1 cellular context compared by ENCODE assay signal in the genomic region with DNA sequence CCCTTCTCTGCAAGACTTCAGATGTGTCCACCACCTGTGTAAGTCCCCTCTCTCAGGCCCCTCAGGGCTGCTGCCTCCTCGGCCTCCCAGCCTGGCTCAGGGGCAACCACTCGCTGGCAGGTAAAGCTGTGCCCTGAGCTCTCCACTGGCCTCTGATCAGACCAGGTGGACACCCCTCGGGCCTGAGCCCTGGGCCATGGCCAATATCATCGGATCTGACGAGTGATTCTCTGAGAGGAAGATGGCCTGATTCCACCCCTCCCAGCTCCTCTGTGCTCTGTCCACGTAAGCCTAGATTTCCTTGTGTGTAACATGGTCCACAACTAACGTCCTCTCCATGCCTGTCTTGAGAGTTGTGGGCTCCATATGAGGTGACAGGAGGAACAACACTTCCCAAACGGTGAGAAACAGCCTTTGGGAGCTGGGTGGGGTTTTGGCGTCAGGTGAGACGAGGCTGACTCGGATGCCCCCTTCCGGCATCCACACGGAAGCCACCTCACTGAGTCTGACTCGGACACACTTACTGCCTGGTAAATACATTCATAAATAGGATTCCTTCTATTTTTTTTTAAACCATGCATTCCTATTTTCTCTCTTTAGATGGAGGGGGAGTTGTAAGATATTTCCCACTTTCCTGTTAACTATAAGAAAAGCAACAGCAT.
TF ChIP-seq lines count a peak whose summit lies in the region.

No MANE protein-coding gene starts in this region.

TF ChIP-seq in GM23338, 12 proteins besides CTCF, POLR2A, EP300 and RAD21 (continued from another document):
- TF ChIP-seq, protein P1, sequence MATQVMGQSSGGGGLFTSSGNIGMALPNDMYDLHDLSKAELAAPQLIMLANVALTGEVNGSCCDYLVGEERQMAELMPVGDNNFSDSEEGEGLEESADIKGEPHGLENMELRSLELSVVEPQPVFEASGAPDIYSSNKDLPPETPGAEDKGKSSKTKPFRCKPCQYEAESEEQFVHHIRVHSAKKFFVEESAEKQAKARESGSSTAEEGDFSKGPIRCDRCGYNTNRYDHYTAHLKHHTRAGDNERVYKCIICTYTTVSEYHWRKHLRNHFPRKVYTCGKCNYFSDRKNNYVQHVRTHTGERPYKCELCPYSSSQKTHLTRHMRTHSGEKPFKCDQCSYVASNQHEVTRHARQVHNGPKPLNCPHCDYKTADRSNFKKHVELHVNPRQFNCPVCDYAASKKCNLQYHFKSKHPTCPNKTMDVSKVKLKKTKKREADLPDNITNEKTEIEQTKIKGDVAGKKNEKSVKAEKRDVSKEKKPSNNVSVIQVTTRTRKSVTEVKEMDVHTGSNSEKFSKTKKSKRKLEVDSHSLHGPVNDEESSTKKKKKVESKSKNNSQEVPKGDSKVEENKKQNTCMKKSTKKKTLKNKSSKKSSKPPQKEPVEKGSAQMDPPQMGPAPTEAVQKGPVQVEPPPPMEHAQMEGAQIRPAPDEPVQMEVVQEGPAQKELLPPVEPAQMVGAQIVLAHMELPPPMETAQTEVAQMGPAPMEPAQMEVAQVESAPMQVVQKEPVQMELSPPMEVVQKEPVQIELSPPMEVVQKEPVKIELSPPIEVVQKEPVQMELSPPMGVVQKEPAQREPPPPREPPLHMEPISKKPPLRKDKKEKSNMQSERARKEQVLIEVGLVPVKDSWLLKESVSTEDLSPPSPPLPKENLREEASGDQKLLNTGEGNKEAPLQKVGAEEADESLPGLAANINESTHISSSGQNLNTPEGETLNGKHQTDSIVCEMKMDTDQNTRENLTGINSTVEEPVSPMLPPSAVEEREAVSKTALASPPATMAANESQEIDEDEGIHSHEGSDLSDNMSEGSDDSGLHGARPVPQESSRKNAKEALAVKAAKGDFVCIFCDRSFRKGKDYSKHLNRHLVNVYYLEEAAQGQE (IDR thresholded peaks at IDR 0.05; ENCODE audit: unreplicated experiment), result no peak
- TF ChIP-seq, protein P2, sequence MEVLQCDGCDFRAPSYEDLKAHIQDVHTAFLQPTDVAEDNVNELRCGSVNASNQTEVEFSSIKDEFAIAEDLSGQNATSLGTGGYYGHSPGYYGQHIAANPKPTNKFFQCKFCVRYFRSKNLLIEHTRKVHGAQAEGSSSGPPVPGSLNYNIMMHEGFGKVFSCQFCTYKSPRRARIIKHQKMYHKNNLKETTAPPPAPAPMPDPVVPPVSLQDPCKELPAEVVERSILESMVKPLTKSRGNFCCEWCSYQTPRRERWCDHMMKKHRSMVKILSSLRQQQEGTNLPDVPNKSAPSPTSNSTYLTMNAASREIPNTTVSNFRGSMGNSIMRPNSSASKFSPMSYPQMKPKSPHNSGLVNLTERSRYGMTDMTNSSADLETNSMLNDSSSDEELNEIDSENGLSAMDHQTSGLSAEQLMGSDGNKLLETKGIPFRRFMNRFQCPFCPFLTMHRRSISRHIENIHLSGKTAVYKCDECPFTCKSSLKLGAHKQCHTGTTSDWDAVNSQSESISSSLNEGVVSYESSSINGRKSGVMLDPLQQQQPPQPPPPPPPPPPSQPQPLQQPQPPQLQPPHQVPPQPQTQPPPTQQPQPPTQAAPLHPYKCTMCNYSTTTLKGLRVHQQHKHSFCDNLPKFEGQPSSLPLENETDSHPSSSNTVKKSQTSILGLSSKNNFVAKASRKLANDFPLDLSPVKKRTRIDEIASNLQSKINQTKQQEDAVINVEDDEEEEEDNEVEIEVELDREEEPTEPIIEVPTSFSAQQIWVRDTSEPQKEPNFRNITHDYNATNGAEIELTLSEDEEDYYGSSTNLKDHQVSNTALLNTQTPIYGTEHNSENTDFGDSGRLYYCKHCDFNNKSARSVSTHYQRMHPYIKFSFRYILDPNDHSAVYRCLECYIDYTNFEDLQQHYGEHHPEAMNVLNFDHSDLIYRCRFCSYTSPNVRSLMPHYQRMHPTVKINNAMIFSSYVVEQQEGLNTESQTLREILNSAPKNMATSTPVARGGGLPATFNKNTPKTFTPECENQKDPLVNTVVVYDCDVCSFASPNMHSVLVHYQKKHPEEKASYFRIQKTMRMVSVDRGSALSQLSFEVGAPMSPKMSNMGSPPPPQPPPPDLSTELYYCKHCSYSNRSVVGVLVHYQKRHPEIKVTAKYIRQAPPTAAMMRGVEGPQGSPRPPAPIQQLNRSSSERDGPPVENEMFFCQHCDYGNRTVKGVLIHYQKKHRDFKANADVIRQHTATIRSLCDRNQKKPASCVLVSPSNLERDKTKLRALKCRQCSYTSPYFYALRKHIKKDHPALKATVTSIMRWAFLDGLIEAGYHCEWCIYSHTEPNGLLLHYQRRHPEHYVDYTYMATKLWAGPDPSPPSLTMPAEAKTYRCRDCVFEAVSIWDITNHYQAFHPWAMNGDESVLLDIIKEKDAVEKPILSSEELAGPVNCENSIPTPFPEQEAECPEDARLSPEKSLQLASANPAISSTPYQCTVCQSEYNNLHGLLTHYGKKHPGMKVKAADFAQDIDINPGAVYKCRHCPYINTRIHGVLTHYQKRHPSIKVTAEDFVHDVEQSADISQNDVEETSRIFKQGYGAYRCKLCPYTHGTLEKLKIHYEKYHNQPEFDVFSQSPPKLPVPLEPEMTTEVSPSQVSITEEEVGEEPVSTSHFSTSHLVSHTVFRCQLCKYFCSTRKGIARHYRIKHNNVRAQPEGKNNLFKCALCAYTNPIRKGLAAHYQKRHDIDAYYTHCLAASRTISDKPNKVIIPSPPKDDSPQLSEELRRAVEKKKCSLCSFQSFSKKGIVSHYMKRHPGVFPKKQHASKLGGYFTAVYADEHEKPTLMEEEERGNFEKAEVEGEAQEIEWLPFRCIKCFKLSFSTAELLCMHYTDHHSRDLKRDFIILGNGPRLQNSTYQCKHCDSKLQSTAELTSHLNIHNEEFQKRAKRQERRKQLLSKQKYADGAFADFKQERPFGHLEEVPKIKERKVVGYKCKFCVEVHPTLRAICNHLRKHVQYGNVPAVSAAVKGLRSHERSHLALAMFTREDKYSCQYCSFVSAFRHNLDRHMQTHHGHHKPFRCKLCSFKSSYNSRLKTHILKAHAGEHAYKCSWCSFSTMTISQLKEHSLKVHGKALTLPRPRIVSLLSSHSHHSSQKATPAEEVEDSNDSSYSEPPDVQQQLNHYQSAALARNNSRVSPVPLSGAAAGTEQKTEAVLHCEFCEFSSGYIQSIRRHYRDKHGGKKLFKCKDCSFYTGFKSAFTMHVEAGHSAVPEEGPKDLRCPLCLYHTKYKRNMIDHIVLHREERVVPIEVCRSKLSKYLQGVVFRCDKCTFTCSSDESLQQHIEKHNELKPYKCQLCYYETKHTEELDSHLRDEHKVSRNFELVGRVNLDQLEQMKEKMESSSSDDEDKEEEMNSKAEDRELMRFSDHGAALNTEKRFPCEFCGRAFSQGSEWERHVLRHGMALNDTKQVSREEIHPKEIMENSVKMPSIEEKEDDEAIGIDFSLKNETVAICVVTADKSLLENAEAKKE (CRISPR knock-in tag; IDR thresholded peaks at IDR 0.05), result no peak
- TF ChIP-seq POLR2AphosphoS5 (IDR thresholded peaks at IDR 0.05; ENCODE audit: low read depth), result no peak
- no peak for TF ChIP-seq JUNB (IDR thresholded peaks at IDR 0.05; ENCODE audit: unreplicated experiment)
